In genomic region chr7:108442039-108442568, GRCh38 we compare ENCODE assay signal across 13 cellular contexts. TPM values are rescaled to one million over a fixed set of nuclear protein-coding genes. Genes with fewer than 3 reads are reported as not detected.
DNase-seq lines count a peak whose midpoint lies in the region; ATAC-seq and TF ChIP-seq lines count a peak whose summit lies in the region.
"Had no signal": no experiment of that assay in that cellular context is flagged by ENCODE, and none has a peak within 500 bp of the region (broad histone marks: within the 10 kb centered on the region; RNA-seq: fewer than 3 reads in every experiment).

No MANE protein-coding gene starts in this region.

- H3K27me3 ChIP-seq in spleen (replicated peaks in 1 of 7) = peaks cover 0 to 1% (median 0%) of the 10 kb centered on the region in 7 donors

- TF ChIP-seq CTCF in epithelial cell of proximal tubule (conservative IDR thresholded peaks at IDR 0.05; ENCODE audit: low read depth, low read length) (no peak), spleen (IDR thresholded peaks at IDR 0.05 in 8 of 11, conservative IDR thresholded peaks at IDR 0.05 in 3 of 11) (no peak)

- WGBS in spleen, 5 donors = 61 to 85% (median 72%) methylated on average over 5 of the region's 5 CpGs

- H3K27ac ChIP-seq in spleen = no peak overlapping the region
- H3K27ac ChIP-seq: neutrophil had no signal

- DNase-seq in COLO829 (ENCODE audit: low spot score) (peak; percentile 74), NCI-H774 (lab: John Stamatoyannopoulos, UW) (peak; percentile 70), epithelial cell of proximal tubule (ENCODE audit: low read depth) (peak; percentile 38), spleen (no peak), OCI-M2 (lab: John Stamatoyannopoulos, UW; ENCODE audit: unreplicated experiment) (no peak), AG08396 (ENCODE audit: low spot score) (no peak)
- DNase-seq: activated gamma-delta T cell treated with Interleukin-2 at 50 U/mL for 16 hours; effector CD8-positive, alpha-beta T cell; GF-D8; T-cell had no signal

- ATAC-seq in HG02610 (IDR thresholded peaks at IDR 0.05; ENCODE audit: unreplicated experiment) = peak; percentile 79
- ATAC-seq in HG02642 (IDR thresholded peaks at IDR 0.05; ENCODE audit: poor library complexity, unreplicated experiment) = no peak

- H3K9me3 ChIP-seq in spleen = no peaks in the 10 kb centered on the region
- H3K9me3 ChIP-seq: neutrophil had no signal

- no peaks in the 10 kb centered on the region for H3K4me1 ChIP-seq in spleen

- no peaks in the 10 kb centered on the region for H3K36me3 ChIP-seq in spleen
- H3K36me3 ChIP-seq: neutrophil had no signal

- H3K4me3 ChIP-seq in epithelial cell of proximal tubule (ENCODE audit: low read depth, low read length) (no peak overlapping the region), spleen (no peak overlapping the region)

- intact Hi-C loops in spleen (cut with DNase I; ENCODE audit: low total_unique reads) = no loop called here

- TF ChIP-seq POLR2A in spleen (IDR thresholded peaks at IDR 0.05) = no peak

RNA-seq across cellular contexts. Expression of gene NRCAM, which starts 14.1 kb away (rescaled TPM):
- 2.0 and 11.0 TPM in 2 replicates for total RNA-seq in epithelial cell of proximal tubule
- 10 to 100 TPM in 6 of 7 donors, 1 to 10 TPM in 1; 4.1 to 88.5 (median 30.2) TPM for total RNA-seq in spleen
- 1 to 10 TPM; 5.4 to 8.7 (median 8.6) TPM for polyA plus RNA-seq in spleen

Comparison
In these comparisons a context has a peak if more than half of its experiments do, and no peak if none do; other contexts are left out.
1. DNase-seq: peak in COLO829 (single experiment), NCI-H774 (single experiment) and epithelial cell of proximal tubule (single experiment); none in spleen (single experiment), OCI-M2 (single experiment) and AG08396 (single experiment).